Comparison of ENCODE assay signal across 23 cellular contexts in the genomic region with DNA sequence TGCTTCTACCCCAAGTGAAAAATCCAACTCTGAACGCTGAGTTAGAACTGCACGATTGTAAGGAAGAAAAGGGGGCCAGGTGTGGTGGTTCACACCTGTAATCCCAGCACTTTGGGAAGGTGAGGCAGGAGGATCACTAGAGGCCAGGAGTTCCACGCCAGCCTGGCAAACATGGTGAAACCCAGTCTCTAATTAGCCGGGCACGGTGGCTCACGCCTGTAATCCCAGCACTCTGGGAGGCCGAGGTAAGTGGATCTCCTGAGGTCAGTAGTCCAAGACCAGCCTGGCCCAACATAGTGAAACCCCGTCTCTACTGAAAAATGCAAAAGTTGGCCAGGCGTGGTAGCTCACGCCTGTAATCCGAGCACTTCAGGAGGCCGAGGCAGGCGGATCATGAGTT.
"Had no signal": no experiment of that assay in that cellular context is flagged by ENCODE, and none has a peak within 500 bp of the region (broad histone marks: within the 10 kb centered on the region; RNA-seq: fewer than 3 reads in every experiment).

No MANE protein-coding gene starts in this region.

- H3K4me1 Mint-ChIP-seq: activated B cell treated with CpG ODN at 0.5 μM for 24 hours; activated CD4-positive, alpha-beta T cell treated with anti-CD3 and anti-CD28 coated beads, Interleukin-2, amount 10 ng/mL, durations not matched to agents 24 days and 14 days; activated naive CD8-positive, alpha-beta T cell treated with anti-CD3 and anti-CD28 coated beads for 36 hours had no signal

- ATAC-seq: K562, Panc1 had no signal

- H3K4me3 Mint-ChIP-seq: activated B cell treated with CpG ODN at 0.5 μM for 24 hours; activated CD4-positive, alpha-beta T cell treated with anti-CD3 and anti-CD28 coated beads, Interleukin-2, amount 10 ng/mL, durations not matched to agents 24 days and 14 days; activated naive CD8-positive, alpha-beta T cell treated with anti-CD3 and anti-CD28 coated beads for 36 hours had no signal

- H3K4me3 ChIP-seq: K562 had no signal

- H3K9me3 Mint-ChIP-seq: activated B cell treated with CpG ODN at 0.5 μM for 24 hours; activated CD4-positive, alpha-beta T cell treated with anti-CD3 and anti-CD28 coated beads, Interleukin-2, amount 10 ng/mL, durations not matched to agents 24 days and 14 days; activated naive CD8-positive, alpha-beta T cell treated with anti-CD3 and anti-CD28 coated beads for 36 hours had no signal

- DNase-seq: activated B cell treated with CpG ODN at 0.5 μM for 24 hours; activated CD4-positive, alpha-beta T cell treated with anti-CD3 and anti-CD28 coated beads for 1 hour; activated CD4-positive, alpha-beta T cell treated with anti-CD3 and anti-CD28 coated beads, Interleukin-2, amount 10 ng/mL, durations not matched to agents 24 days and 14 days; activated CD4-positive, alpha-beta T cell treated with anti-CD3 and anti-CD28 coated beads, Interleukin-2, amount 50 U/mL, for 48 hours; activated naive CD4-positive, alpha-beta T cell treated with Interleukin-2 at 50 U/mL for 16 hours; activated naive CD8-positive, alpha-beta T cell treated with anti-CD3 and anti-CD28 coated beads for 36 hours; activated T-cell treated with anti-CD3 and anti-CD28 coated beads for 4 hours; anterior cingulate cortex; Karpas-422; MM.1S; NCI-H1105; NCI-H1436; NCI-H1694 treated with DMSO at 0.1 percent for 48 hours; NCI-H2029 treated with DMSO at 0.1 percent for 48 hours; NCI-H510A treated with DMSO at 0.1 percent for 48 hours; NCI-H69; NK-92 treated with Interleukin-12 subunit alpha and Interleukin-12 subunit beta, amount 100 ng/mL, for 24 hours; OCI-M1; SHP77 treated with DMSO at 0.1 percent for 48 hours; T-helper 2 cell; T1000 had no signal

- H3K27me3 Mint-ChIP-seq: activated B cell treated with CpG ODN at 0.5 μM for 24 hours; activated CD4-positive, alpha-beta T cell treated with anti-CD3 and anti-CD28 coated beads, Interleukin-2, amount 10 ng/mL, durations not matched to agents 24 days and 14 days; activated naive CD8-positive, alpha-beta T cell treated with anti-CD3 and anti-CD28 coated beads for 36 hours had no signal

- H3K27ac Mint-ChIP-seq: activated B cell treated with CpG ODN at 0.5 μM for 24 hours; activated CD4-positive, alpha-beta T cell treated with anti-CD3 and anti-CD28 coated beads, Interleukin-2, amount 10 ng/mL, durations not matched to agents 24 days and 14 days; activated naive CD8-positive, alpha-beta T cell treated with anti-CD3 and anti-CD28 coated beads for 36 hours had no signal
